Comparison of ENCODE assay signal across 26 cellular contexts in genomic region chr7:23693224-23693623, GRCh38. TPM values are rescaled to one million over a fixed set of nuclear protein-coding genes. Genes with fewer than 3 reads are reported as not detected.
"Had no signal": no experiment of that assay in that cellular context is flagged by ENCODE, and none has a peak within 500 bp of the region (broad histone marks: within the 10 kb centered on the region; RNA-seq: fewer than 3 reads in every experiment).

No MANE protein-coding gene starts in this region.

- H3K4me1 ChIP-seq: colonic mucosa, esophagus squamous epithelium, gastroesophageal sphincter, heart right ventricle, left lung, lower lobe of right lung had no signal

- H3K27me3 ChIP-seq: colonic mucosa, esophagus squamous epithelium, gastroesophageal sphincter, heart right ventricle, left lung had no signal

- H3K27ac ChIP-seq: colonic mucosa, epithelial cell of prostate, esophagus squamous epithelium, gastroesophageal sphincter, heart right ventricle, left lung, lower lobe of right lung had no signal

- DNase-seq: colonic mucosa; cortex of kidney; effector CD8-positive, alpha-beta T cell; effector memory CD8-positive, alpha-beta T cell; endodermal cell; erythroblast; esophagus squamous epithelium; foreskin fibroblast; foreskin melanocyte; glutamatergic neuron; head of caudate nucleus; heart right ventricle; hippocampal formation; left cardiac atrium; left lung; left ventricle myocardium superior; lower lobe of right lung; mesenchymal stem cell; midbrain; naive thymus-derived CD4-positive, alpha-beta T cell had no signal

- H3K4me3 ChIP-seq: colonic mucosa, esophagus squamous epithelium, gastroesophageal sphincter, heart right ventricle, left lung, lower lobe of right lung had no signal

- FAIRE-seq: endometrium, keratinocyte had no signal

- H3K36me3 ChIP-seq: colonic mucosa had no signal

- ATAC-seq: effector memory CD8-positive, alpha-beta T cell; esophagus mucosa; gastroesophageal sphincter; heart right ventricle; left cardiac atrium; left lung; left ventricle myocardium superior; lower lobe of right lung; naive thymus-derived CD4-positive, alpha-beta T cell had no signal

- H3K9me3 ChIP-seq: colonic mucosa, esophagus squamous epithelium, gastroesophageal sphincter, left lung, lower lobe of right lung had no signal

RNA-seq across cellular contexts. Expression of gene STK31, which starts 16.8 kb away (rescaled TPM):
- total RNA-seq: glomerular endothelial cell, left ventricle myocardium superior had no signal
